In the genomic region with DNA sequence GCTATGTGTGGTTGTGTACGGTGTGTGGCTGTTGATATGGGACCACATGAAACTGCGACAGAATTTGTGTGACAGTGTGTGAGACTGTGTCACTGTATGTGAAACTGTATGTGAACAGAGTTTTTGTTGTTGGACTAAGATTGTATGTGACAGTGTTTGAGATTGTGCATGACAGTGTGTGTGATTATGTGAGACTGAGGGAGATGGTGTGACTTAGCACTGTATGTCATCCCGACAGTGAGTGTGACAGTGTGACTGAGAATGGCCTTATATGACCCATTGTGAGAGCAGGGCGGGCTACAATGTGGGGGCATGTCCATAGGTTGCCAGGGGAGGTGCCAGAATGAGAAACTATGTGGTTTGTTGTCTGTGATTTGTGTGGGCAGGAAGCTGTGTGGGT, we compare ENCODE assay signal across 10 cellular contexts. TPM values are rescaled to one million over a fixed set of nuclear protein-coding genes. Genes with fewer than 3 reads are reported as not detected.
DNase-seq lines count a peak whose midpoint lies in the region; ATAC-seq, FAIRE-seq and TF ChIP-seq lines count a peak whose summit lies in the region.
"Had no signal": no experiment of that assay in that cellular context is flagged by ENCODE, and none has a peak within 500 bp of the region (broad histone marks: within the 10 kb centered on the region; RNA-seq: fewer than 3 reads in every experiment).

No MANE protein-coding gene starts in this region.

- CTCF ChIA-PET in A549 (lab: Yijun Ruan, JAX), result interaction anchor here (0.6 to 1.5 kb wide), 2 partner anchors 11 to 12 kb away, joined by 3 to 6 read pairs; a partner anchor contains a TSS
- CTCF ChIA-PET in OCI-LY7 (lab: Charles Lee; ENCODE audit: unreplicated experiment), result no interaction called here

- TF ChIP-seq POLR2A in A549 (IDR thresholded peaks at IDR 0.05; ENCODE audit: low read length), result no peak

- WGBS in A549 (ENCODE audit: missing lambda C conversion rate), result 64% methylated on average over 4 of the region's 4 CpGs
- 92 to 95% methylated on average over 4 of the region's 4 CpGs for WGBS in lung, 2 donors

- H3K27me3 ChIP-seq in adipocyte (replicated peaks; ENCODE audit: control insufficient read depth, insufficient read depth, low read length) (no peaks in the 10 kb centered on the region), lung (ENCODE audit: control insufficient read depth, insufficient read depth) (no peaks in the 10 kb centered on the region)

- H3K9me3 ChIP-seq in A549, result peaks cover 89% of the 10 kb centered on the region
- H3K9me3 ChIP-seq in adipocyte (ENCODE audit: control insufficient read depth, low read length), result peaks cover 49% of the 10 kb centered on the region
- H3K9me3 ChIP-seq in lung (ENCODE audit: control insufficient read depth in 2 of 2, insufficient read depth in 1 of 2, low read length in 1 of 2), result peaks cover 10 to 17% of the 10 kb centered on the region in 2 donors
- peaks cover 2% of the 10 kb centered on the region; the same call in 1 of the 2 replicates for H3K9me3 ChIP-seq in OCI-LY7 (ENCODE audit: low read length)

- DNase-seq in A549 (ENCODE audit: low read depth in 1 of 2, low spot score in 1 of 2), result no peak
- peak; percentile 2 for DNase-seq in HT1080 (ENCODE audit: low read depth)
- no peak for DNase-seq in adipocyte (ENCODE audit: low read depth)
- no peak for DNase-seq in lung (ENCODE audit: low spot score)
- DNase-seq in OCI-LY7 (ENCODE audit: low spot score), result no peak
- no peak for DNase-seq in left lobe of liver (ENCODE audit: low spot score)
- DNase-seq in NCI-H82 (lab: John Stamatoyannopoulos, UW), result no peak
- DNase-seq: NCI-H1048 had no signal

- ATAC-seq in A549 (no peak), lung (ENCODE audit: insufficient read depth, low FRiP score) (no peak), GM21717 (IDR thresholded peaks at IDR 0.05; ENCODE audit: unreplicated experiment) (no peak), left lobe of liver (no peak)
- ATAC-seq: HCT116 had no signal

- H2AFZ ChIP-seq in OCI-LY7 (ENCODE audit: low read length), result no peak overlapping the region; the same call in 1 of the 2 replicates

- no TSS peak for BruUV-seq in OCI-LY7 (replicated peaks; lab: Mats Ljungman, UMichigan)

- POLR2A ChIA-PET in A549 (lab: Yijun Ruan, JAX) (no interaction called here), OCI-LY7 (lab: Charles Lee) (no interaction called here)

- peak overlapping the region; percentile 70; the same call in 2 of the 3 replicates for H3K4me2 ChIP-seq in A549
- H3K4me2 ChIP-seq in OCI-LY7 (ENCODE audit: low read length), result no peak overlapping the region

- TF ChIP-seq RAD21 in A549 (conservative IDR thresholded peaks at IDR 0.05 in 1 of 2, IDR thresholded peaks at IDR 0.05 in 1 of 2), result no peak

- H3K4me1 ChIP-seq in A549, result no peaks in the 10 kb centered on the region
- peaks cover 14% of the 10 kb centered on the region for H3K4me1 ChIP-seq in adipocyte (ENCODE audit: control insufficient read depth, insufficient read depth, low read length)
- peaks cover 0 to 10% of the 10 kb centered on the region in 2 donors for H3K4me1 ChIP-seq in lung (ENCODE audit: control insufficient read depth in 2 of 2, insufficient read depth in 2 of 2, low read length in 2 of 2)
- no peaks in the 10 kb centered on the region for H3K4me1 ChIP-seq in OCI-LY7 (ENCODE audit: insufficient read depth, low read length, poor library complexity, severe bottlenecking)

- intact Hi-C loops in OCI-LY7 (cut with micrococcal nuclease; ENCODE audit: unreplicated experiment), result no loop called here

- no peak for TF ChIP-seq CTCF in A549 (IDR thresholded peaks at IDR 0.05)
- TF ChIP-seq CTCF in lung (IDR thresholded peaks at IDR 0.05; ENCODE audit: control extremely low read depth, extremely low read depth), result no peak
- TF ChIP-seq CTCF in OCI-LY7 (conservative IDR thresholded peaks at IDR 0.05; ENCODE audit: low read length), result no peak

- H3K79me2 ChIP-seq in OCI-LY7 (ENCODE audit: insufficient read depth, low read depth, low read length), result no peaks in the 10 kb centered on the region

- peak overlapping the region; percentile 65; the same call in 2 of the 3 replicates for H3K4me3 ChIP-seq in A549
- peak overlapping the region; percentile 85 for H3K4me3 ChIP-seq in adipocyte (ENCODE audit: low read length)
- peak overlapping the region; percentile 96 for H3K4me3 ChIP-seq in lung
- H3K4me3 ChIP-seq in OCI-LY7 (ENCODE audit: low read depth, low read length, poor library complexity, severe bottlenecking), result no peak overlapping the region

- H4K20me1 ChIP-seq in OCI-LY7 (ENCODE audit: insufficient read depth, low read length), result no peaks in the 10 kb centered on the region

- peak overlapping the region; percentile 97 for H3K9ac ChIP-seq in adipocyte (ENCODE audit: low read length)

- TF ChIP-seq EP300 in A549 (IDR thresholded peaks at IDR 0.05), result no peak

- H3K27ac ChIP-seq in A549 (no peak overlapping the region), lung (ENCODE audit: low read depth in 1 of 2, low read length in 1 of 2) (no peak overlapping the region), OCI-LY7 (ENCODE audit: low read depth, low read length, poor library complexity, severe bottlenecking) (no peak overlapping the region)

- no peaks in the 10 kb centered on the region for H3K9me2 ChIP-seq in OCI-LY7 (ENCODE audit: insufficient read depth, low read length)

- no peak for FAIRE-seq in A549 (lab: Jason Lieb, UNC)

- H3K36me3 ChIP-seq in adipocyte (ENCODE audit: control insufficient read depth, insufficient read depth, low read length, severe bottlenecking), result peaks cover 39% of the 10 kb centered on the region
- H3K36me3 ChIP-seq in lung (ENCODE audit: control insufficient read depth in 2 of 2, insufficient read depth in 2 of 2, low read length in 2 of 2), result peaks cover 8 to 23% of the 10 kb centered on the region in 2 donors
- no peaks in the 10 kb centered on the region for H3K36me3 ChIP-seq in OCI-LY7 (ENCODE audit: insufficient read depth, low read length)

TF ChIP-seq in A549, 52 proteins besides CTCF, POLR2A, EP300 and RAD21 (continues in another document):
- TF ChIP-seq CHD2 (IDR thresholded peaks at IDR 0.05; ENCODE audit: low read length, partially characterized antibody) (no peak), JUN (IDR thresholded peaks at IDR 0.05) (no peak), EHMT2 (IDR thresholded peaks at IDR 0.05; ENCODE audit: low read depth) (no peak), HDAC2 (IDR thresholded peaks at IDR 0.05) (no peak), ESRRA (IDR thresholded peaks at IDR 0.05; ENCODE audit: borderline replicate concordance, low read length) (no peak), TP53 (CRISPR knock-in tag; IDR thresholded peaks at IDR 0.05) (no peak)
- TF ChIP-seq, protein P1, sequence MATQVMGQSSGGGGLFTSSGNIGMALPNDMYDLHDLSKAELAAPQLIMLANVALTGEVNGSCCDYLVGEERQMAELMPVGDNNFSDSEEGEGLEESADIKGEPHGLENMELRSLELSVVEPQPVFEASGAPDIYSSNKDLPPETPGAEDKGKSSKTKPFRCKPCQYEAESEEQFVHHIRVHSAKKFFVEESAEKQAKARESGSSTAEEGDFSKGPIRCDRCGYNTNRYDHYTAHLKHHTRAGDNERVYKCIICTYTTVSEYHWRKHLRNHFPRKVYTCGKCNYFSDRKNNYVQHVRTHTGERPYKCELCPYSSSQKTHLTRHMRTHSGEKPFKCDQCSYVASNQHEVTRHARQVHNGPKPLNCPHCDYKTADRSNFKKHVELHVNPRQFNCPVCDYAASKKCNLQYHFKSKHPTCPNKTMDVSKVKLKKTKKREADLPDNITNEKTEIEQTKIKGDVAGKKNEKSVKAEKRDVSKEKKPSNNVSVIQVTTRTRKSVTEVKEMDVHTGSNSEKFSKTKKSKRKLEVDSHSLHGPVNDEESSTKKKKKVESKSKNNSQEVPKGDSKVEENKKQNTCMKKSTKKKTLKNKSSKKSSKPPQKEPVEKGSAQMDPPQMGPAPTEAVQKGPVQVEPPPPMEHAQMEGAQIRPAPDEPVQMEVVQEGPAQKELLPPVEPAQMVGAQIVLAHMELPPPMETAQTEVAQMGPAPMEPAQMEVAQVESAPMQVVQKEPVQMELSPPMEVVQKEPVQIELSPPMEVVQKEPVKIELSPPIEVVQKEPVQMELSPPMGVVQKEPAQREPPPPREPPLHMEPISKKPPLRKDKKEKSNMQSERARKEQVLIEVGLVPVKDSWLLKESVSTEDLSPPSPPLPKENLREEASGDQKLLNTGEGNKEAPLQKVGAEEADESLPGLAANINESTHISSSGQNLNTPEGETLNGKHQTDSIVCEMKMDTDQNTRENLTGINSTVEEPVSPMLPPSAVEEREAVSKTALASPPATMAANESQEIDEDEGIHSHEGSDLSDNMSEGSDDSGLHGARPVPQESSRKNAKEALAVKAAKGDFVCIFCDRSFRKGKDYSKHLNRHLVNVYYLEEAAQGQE (IDR thresholded peaks at IDR 0.05), result no peak

RNA-seq across cellular contexts. Expression of a gene that starts 0.9 kb away (rescaled TPM):
- polyA plus RNA-seq in A549 (2011; rRNA removed) (3.4 and 4.8 TPM in 2 replicates), A549 (2017; fragmentation: RNase III; extraction: RNeasy Plus Mini Kit Qiagen cat#74134 plus additional on column Dnase treatment) (2.9 to 4.2 TPM (median 3.4 TPM) in 3 replicates), lung (1 to 10 TPM; 1.3 to 2.2 TPM)
- 0.66 and 0.70 TPM in 2 replicates for polyA plus RNA-seq in A549 (2012; cell fraction: cytosol; rRNA removed)
- polyA plus RNA-seq in A549 (2012; cell fraction: nucleus; rRNA removed), result 0.26 and 0.40 TPM in 2 replicates
- 1.8 and 2.9 TPM in 2 replicates for polyA minus RNA-seq in A549 (2011; rRNA and poly(A)+ RNA removed)
- total RNA-seq in HT1080 (2014; rRNA removed; shearing (Covaris generic)), result 4.5 and 6.0 TPM in 2 replicates
- 0.58 TPM in 2 replicates for polyA plus RNA-seq in HT1080 (2015; cell fraction: cytosol; rRNA removed)
- polyA plus RNA-seq in HT1080 (2015; cell fraction: nucleus; rRNA removed), result 0.20 and 0.98 TPM in 2 replicates
- total RNA-seq in lung (1 to 10 TPM; 4.7 to 9.1 TPM), OCI-LY7 (2022) (3.0 and 3.3 TPM in 2 replicates), left lobe of liver (1.1 TPM)
- total RNA-seq in OCI-LY7 (2014; rRNA removed; shearing (Covaris generic)), result 0.73 and 1.8 TPM in 2 replicates

RNA-seq across cellular contexts. Expression of a gene that starts 11.7 kb away (rescaled TPM):
- polyA plus RNA-seq in A549 (2011; rRNA removed) (3.2 TPM in 2 replicates), A549 (2017; fragmentation: RNase III; extraction: RNeasy Plus Mini Kit Qiagen cat#74134 plus additional on column Dnase treatment) (1.0 to 1.5 TPM (median 1.1 TPM) in 3 replicates), lung (1 to 10 TPM; 2.5 to 3.1 TPM)
- polyA plus RNA-seq in A549 (2012; cell fraction: cytosol; rRNA removed), result 1.2 and 1.3 TPM in 2 replicates
- 0.53 and 0.82 TPM in 2 replicates for polyA plus RNA-seq in A549 (2012; cell fraction: nucleus; rRNA removed)
- polyA minus RNA-seq in A549 (2011; rRNA and poly(A)+ RNA removed), result 1.2 and 3.8 TPM in 2 replicates
- total RNA-seq in HT1080 (2014; rRNA removed; shearing (Covaris generic)), result 0.06 and 0.53 TPM in 2 replicates
- polyA plus RNA-seq in HT1080 (2015; cell fraction: cytosol; rRNA removed), result 0.07 TPM in 1 of 2 replicates, not detected in the other
- not detected in 2 replicates for polyA plus RNA-seq in HT1080 (2015; cell fraction: nucleus; rRNA removed)
- total RNA-seq in lung (1 to 10 TPM; 2.9 to 4.4 TPM), OCI-LY7 (2022) (0.20 TPM in 1 of 2 replicates, not detected in the other), left lobe of liver (1.2 TPM)
- not detected in 2 replicates for total RNA-seq in OCI-LY7 (2014; rRNA removed; shearing (Covaris generic))
